In the genomic region with DNA sequence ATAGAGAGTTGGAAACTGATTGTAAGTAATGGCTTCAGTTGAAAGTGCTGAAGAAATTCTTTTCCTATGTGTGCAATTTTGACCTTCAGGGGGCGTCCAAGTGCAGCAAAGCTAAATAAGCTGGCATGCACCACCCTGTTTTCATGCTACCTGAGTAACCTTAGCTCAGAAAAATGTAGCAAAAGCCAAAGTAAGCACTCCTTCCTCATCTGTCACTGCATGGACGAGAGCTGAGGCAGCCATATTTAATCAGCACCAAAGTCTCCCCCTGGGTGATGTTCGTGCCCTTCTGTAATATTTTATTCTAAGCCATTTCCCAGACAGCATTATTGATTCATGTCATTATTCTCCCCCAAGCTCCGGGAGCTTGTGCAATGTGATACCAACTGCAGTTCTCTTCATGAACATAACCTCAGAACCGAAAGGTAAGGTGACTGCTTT, we compare ENCODE assay signal across 2 cellular contexts.
TF ChIP-seq lines count a peak whose summit lies in the region.

No MANE protein-coding gene starts in this region.

TF ChIP-seq in IMR-90, 13 proteins besides CTCF, POLR2A, EP300 and RAD21:
- TF ChIP-seq, protein P1, sequence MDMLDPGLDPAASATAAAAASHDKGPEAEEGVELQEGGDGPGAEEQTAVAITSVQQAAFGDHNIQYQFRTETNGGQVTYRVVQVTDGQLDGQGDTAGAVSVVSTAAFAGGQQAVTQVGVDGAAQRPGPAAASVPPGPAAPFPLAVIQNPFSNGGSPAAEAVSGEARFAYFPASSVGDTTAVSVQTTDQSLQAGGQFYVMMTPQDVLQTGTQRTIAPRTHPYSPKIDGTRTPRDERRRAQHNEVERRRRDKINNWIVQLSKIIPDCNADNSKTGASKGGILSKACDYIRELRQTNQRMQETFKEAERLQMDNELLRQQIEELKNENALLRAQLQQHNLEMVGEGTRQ (IDR thresholded peaks at IDR 0.05; ENCODE audit: low read depth, low read length) = no peak
- TF ChIP-seq SMC3 (IDR thresholded peaks at IDR 0.05; ENCODE audit: low read depth, low read length) = peak; percentile 39; the same call in 1 of the 2 replicates
TF ChIP-seq in IMR-90: peak in this region for 1.

TF ChIP-seq in neural cell, 6 proteins besides CTCF, POLR2A, EP300 and RAD21:
- TF ChIP-seq, protein P2, sequence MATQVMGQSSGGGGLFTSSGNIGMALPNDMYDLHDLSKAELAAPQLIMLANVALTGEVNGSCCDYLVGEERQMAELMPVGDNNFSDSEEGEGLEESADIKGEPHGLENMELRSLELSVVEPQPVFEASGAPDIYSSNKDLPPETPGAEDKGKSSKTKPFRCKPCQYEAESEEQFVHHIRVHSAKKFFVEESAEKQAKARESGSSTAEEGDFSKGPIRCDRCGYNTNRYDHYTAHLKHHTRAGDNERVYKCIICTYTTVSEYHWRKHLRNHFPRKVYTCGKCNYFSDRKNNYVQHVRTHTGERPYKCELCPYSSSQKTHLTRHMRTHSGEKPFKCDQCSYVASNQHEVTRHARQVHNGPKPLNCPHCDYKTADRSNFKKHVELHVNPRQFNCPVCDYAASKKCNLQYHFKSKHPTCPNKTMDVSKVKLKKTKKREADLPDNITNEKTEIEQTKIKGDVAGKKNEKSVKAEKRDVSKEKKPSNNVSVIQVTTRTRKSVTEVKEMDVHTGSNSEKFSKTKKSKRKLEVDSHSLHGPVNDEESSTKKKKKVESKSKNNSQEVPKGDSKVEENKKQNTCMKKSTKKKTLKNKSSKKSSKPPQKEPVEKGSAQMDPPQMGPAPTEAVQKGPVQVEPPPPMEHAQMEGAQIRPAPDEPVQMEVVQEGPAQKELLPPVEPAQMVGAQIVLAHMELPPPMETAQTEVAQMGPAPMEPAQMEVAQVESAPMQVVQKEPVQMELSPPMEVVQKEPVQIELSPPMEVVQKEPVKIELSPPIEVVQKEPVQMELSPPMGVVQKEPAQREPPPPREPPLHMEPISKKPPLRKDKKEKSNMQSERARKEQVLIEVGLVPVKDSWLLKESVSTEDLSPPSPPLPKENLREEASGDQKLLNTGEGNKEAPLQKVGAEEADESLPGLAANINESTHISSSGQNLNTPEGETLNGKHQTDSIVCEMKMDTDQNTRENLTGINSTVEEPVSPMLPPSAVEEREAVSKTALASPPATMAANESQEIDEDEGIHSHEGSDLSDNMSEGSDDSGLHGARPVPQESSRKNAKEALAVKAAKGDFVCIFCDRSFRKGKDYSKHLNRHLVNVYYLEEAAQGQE (IDR thresholded peaks at IDR 0.05; ENCODE audit: borderline replicate concordance) = no peak
- TF ChIP-seq EZH2 (IDR thresholded peaks at IDR 0.05; ENCODE audit: borderline replicate concordance, insufficient read depth, low read length, poor library complexity, severe bottlenecking) = no peak
- no peak for TF ChIP-seq MXI1 (conservative IDR thresholded peaks at IDR 0.05; ENCODE audit: poor library complexity, severe bottlenecking)
- TF ChIP-seq SMC3 (conservative IDR thresholded peaks at IDR 0.05; ENCODE audit: poor library complexity) = peak; percentile 79
- TF ChIP-seq TAF1 (IDR thresholded peaks at IDR 0.05; ENCODE audit: low read depth) = no peak
TF ChIP-seq in neural cell: peak in this region for 1.
